28 cellular contexts compared by ENCODE assay signal in genomic region chr2:219566640-219567039, GRCh38. TPM values are rescaled to one million over a fixed set of nuclear protein-coding genes. Genes with fewer than 3 reads are reported as not detected.
A peak's percentile ranks its signal among the peaks of the same experiment; 100 is the strongest.
DNase-seq lines count a peak whose midpoint lies in the region; ATAC-seq, FAIRE-seq and TF ChIP-seq lines count a peak whose summit lies in the region.
"Had no signal": no experiment of that assay in that cellular context is flagged by ENCODE, and none has a peak within 500 bp of the region (broad histone marks: within the 10 kb centered on the region; RNA-seq: fewer than 3 reads in every experiment).

No MANE protein-coding gene starts in this region.

- H3K4me1 ChIP-seq in HepG2 (ENCODE audit: insufficient read depth, low read length) (peaks cover 46% of the 10 kb centered on the region), right lobe of liver (peaks cover 0 to 5% (median 1%) of the 10 kb centered on the region in 4 donors), IMR-90 (ENCODE audit: control insufficient read depth, insufficient read depth, low read length) (peaks cover 6% of the 10 kb centered on the region)

- H2BK5ac ChIP-seq in IMR-90 (ENCODE audit: low read depth, low read length, poor library complexity, severe bottlenecking), result no peak overlapping the region

- TF ChIP-seq EP300 in HepG2 (IDR thresholded peaks at IDR 0.05; ENCODE audit: low read depth in 2 of 2, low read length in 2 of 2) (no peak), HepG2 (CRISPR knock-in tag; IDR thresholded peaks at IDR 0.05; ENCODE audit: borderline replicate concordance) (no peak)

- no peaks in the 10 kb centered on the region for H3K9me3 Mint-ChIP-seq in nephron
- H3K9me3 Mint-ChIP-seq: CD4-positive, alpha-beta memory T cell; T-cell had no signal

- dilution Hi-C loops in IMR-90 (cut with HindIII; ENCODE audit: low sequenced_read_pairs, unreplicated experiment), result no loop called here

- no peak for FAIRE-seq in HepG2 (lab: Jason Lieb, UNC)
- FAIRE-seq: GM12878, RCC 7860 had no signal

- in situ Hi-C loops in HepG2 (cut with HindIII; ENCODE audit: extremely low pct_ligation_motif_present, low pct_unique_long_range_greater_than_20kb), result no loop called here
- in situ Hi-C loops in IMR-90 (cut with MboI; ENCODE audit: low sequenced_read_pairs), result no loop called here
- in situ Hi-C loops in KBM-7 (cut with MboI; ENCODE audit: low pct_unique_long_range_greater_than_20kb, low sequenced_read_pairs), result no loop called here

- H3K27me3 ChIP-seq in HepG2 (ENCODE audit: control insufficient read depth in 1 of 2, insufficient read depth in 2 of 2, low read length in 2 of 2) (no peaks in the 10 kb centered on the region), right lobe of liver (no peaks in the 10 kb centered on the region), IMR-90 (ENCODE audit: control insufficient read depth, insufficient read depth, low read length) (no peaks in the 10 kb centered on the region)
- H3K27me3 ChIP-seq: MG63, SJCRH30 had no signal

- no peak overlapping the region for H4K8ac ChIP-seq in IMR-90 (ENCODE audit: low read depth in 2 of 2, low read length in 2 of 2)

- BruUV-seq in HepG2 (replicated peaks; lab: Mats Ljungman, UMichigan) (no TSS peak), IMR-90 (replicated peaks; lab: Mats Ljungman, UMichigan) (no TSS peak)

- H3K4me1 Mint-ChIP-seq in nephron, result peaks cover 56% of the 10 kb centered on the region

- peaks cover 21% of the 10 kb centered on the region for H3K79me2 ChIP-seq in HepG2 (ENCODE audit: insufficient read depth, low read length)

- H3K9ac ChIP-seq in HepG2 (ENCODE audit: insufficient read depth, low read depth, low read length) (no peak overlapping the region), IMR-90 (ENCODE audit: low read depth, low read length) (no peak overlapping the region)
- H3K9ac ChIP-seq: GM23248 had no signal

- WGBS in HepG2 (ENCODE audit: low lambda C conversion rate), result 95% methylated on average over 11 of the region's 11 CpGs
- WGBS in right lobe of liver (ENCODE audit: insufficient coverage, low coverage, low lambda C conversion rate, missing lambda C conversion rate), result 80% methylated on average over 1 of the region's 11 CpGs
- WGBS in IMR-90 (ENCODE audit: extremely low coverage in 2 of 2, insufficient read length in 1 of 2), 2 experiments, result 98% methylated on average over 7 of the region's 11 CpGs; no CpG with 5 or more reads in 1 of the 2 experiments

- CTCF ChIA-PET in HepG2 (lab: Yijun Ruan, JAX; ENCODE audit: low intra/inter-chr PET ratio, low total read pairs) (interaction anchor here (1.3 kb wide), 1 partner anchor 25 kb away, joined by 4 read pairs; no protein-coding TSS in a partner anchor), IMR-90 (lab: Yijun Ruan, JAX) (no interaction called here)

- TF ChIP-seq RAD21 in HepG2 (CRISPR knock-in tag; IDR thresholded peaks at IDR 0.05) (no peak), IMR-90 (IDR thresholded peaks at IDR 0.05; ENCODE audit: low read length) (no peak)

- TF ChIP-seq CTCF in HepG2 (CRISPR knock-in tag; IDR thresholded peaks at IDR 0.05) (no peak), right lobe of liver (IDR thresholded peaks at IDR 0.05) (no peak), IMR-90 (conservative IDR thresholded peaks at IDR 0.05; ENCODE audit: low read depth, low read length) (no peak), nephron (IDR thresholded peaks at IDR 0.05; ENCODE audit: unreplicated experiment in 3 of 3) (no peak)

- DNase-seq in HepG2 (ENCODE audit: low spot score) (no peak), right lobe of liver (no peak), IMR-90 (no peak), head of caudate nucleus (no peak), KBM-7 (no peak)
- DNase-seq: C1 segment of cervical spinal cord, COR-L47, DMS79, EL, GDM1, GM23248, HCEC 1CT, KG1, MG63, NCI-H1105 treated with DMSO at 0.1 percent for 48 hours, NCI-H146, NCI-H1930, NCI-H2107, NCI-H524, NCI-H748 treated with DMSO at 0.1 percent for 48 hours, SJCRH30, T-cell had no signal

- H3K27ac Mint-ChIP-seq in nephron, result no peak overlapping the region
- H3K27ac Mint-ChIP-seq: CD4-positive, alpha-beta memory T cell; T-cell had no signal

- no peak overlapping the region for H3K4ac ChIP-seq in IMR-90 (ENCODE audit: low read depth, low read length)

- ATAC-seq in HepG2 (no peak), right lobe of liver (no peak), IMR-90 (ENCODE audit: low read depth) (no peak), GM18858 (IDR thresholded peaks at IDR 0.05; ENCODE audit: unreplicated experiment) (no peak)
- ATAC-seq: GM12878, T-cell had no signal

- H4K5ac ChIP-seq in IMR-90 (ENCODE audit: low read depth, low read length), result no peak overlapping the region

- no peak overlapping the region for H2BK20ac ChIP-seq in IMR-90 (ENCODE audit: low read depth, low read length)

- H2AFZ ChIP-seq in HepG2 (ENCODE audit: low read length) (no peak overlapping the region), IMR-90 (replicated peaks; ENCODE audit: low read length, poor library complexity) (no peak overlapping the region)
- H2AFZ ChIP-seq: GM23248 had no signal

- peaks cover 56% of the 10 kb centered on the region for H3K36me3 Mint-ChIP-seq in nephron (ENCODE audit: low read depth)
- H3K36me3 Mint-ChIP-seq: CD4-positive, alpha-beta memory T cell; T-cell had no signal

- H3K9me1 ChIP-seq in IMR-90 (ENCODE audit: insufficient read depth, low read length), result peaks cover 6% of the 10 kb centered on the region; the same call in 1 of the 2 replicates

- no peak overlapping the region for H3K14ac ChIP-seq in IMR-90 (replicated peaks; ENCODE audit: low read depth, low read length)

- no peak overlapping the region for H3K23ac ChIP-seq in IMR-90 (ENCODE audit: low read depth, low read length)

- H3K36me3 ChIP-seq in HepG2 (replicated peaks in 1 of 2; ENCODE audit: control insufficient read depth in 1 of 2, insufficient read depth in 2 of 2, low read length in 2 of 2), result peaks cover 20 to 50% of the 10 kb centered on the region in 2 experiments
- no peaks in the 10 kb centered on the region for H3K36me3 ChIP-seq in right lobe of liver
- H3K36me3 ChIP-seq in IMR-90 (ENCODE audit: control insufficient read depth, insufficient read depth, low read length), result peaks cover 26% of the 10 kb centered on the region

- no peak overlapping the region for H4K91ac ChIP-seq in IMR-90 (ENCODE audit: insufficient read depth, low read depth, low read length)

- H3K18ac ChIP-seq in IMR-90 (ENCODE audit: low read depth, low read length), result no peak overlapping the region

- no peak overlapping the region for H2BK15ac ChIP-seq in IMR-90 (ENCODE audit: low read depth, low read length)

- H3K4me2 ChIP-seq in HepG2 (ENCODE audit: low read depth, low read length) (no peak overlapping the region), IMR-90 (ENCODE audit: low read depth, low read length) (no peak overlapping the region)

- peaks cover 4% of the 10 kb centered on the region for H3K27me3 Mint-ChIP-seq in nephron (ENCODE audit: low read depth)

- peaks cover 9 to 18% of the 10 kb centered on the region in 2 experiments for H3K79me1 ChIP-seq in IMR-90 (ENCODE audit: low read depth in 1 of 2, low read length in 2 of 2)

- no peaks in the 10 kb centered on the region for H4K20me1 ChIP-seq in HepG2 (ENCODE audit: insufficient read depth, low read length)
- H4K20me1 ChIP-seq in IMR-90 (ENCODE audit: insufficient read depth, low read length), result peaks cover 8% of the 10 kb centered on the region; the same call in 1 of the 2 replicates

- peak overlapping the region; percentile 68 for H2AK9ac ChIP-seq in IMR-90 (replicated peaks; ENCODE audit: low read depth, low read length, poor library complexity)

- TF ChIP-seq POLR2A in HepG2 (IDR thresholded peaks at IDR 0.05; ENCODE audit: insufficient read depth in 1 of 2, low read depth in 2 of 2, low read length in 2 of 2), result no peak
- TF ChIP-seq POLR2A in right lobe of liver (IDR thresholded peaks at IDR 0.05), result no peak
- TF ChIP-seq POLR2A in IMR-90 (IDR thresholded peaks at IDR 0.05; ENCODE audit: low read depth, low read length), result no peak

- no peak overlapping the region for H3K4me3 ChIP-seq in HepG2 (replicated peaks in 1 of 3; ENCODE audit: insufficient read depth in 1 of 3, low read depth in 2 of 3, low read length in 3 of 3)
- H3K4me3 ChIP-seq in right lobe of liver, result no peak overlapping the region
- no peak overlapping the region for H3K4me3 ChIP-seq in IMR-90 (ENCODE audit: insufficient read depth, low read depth, low read length)
- H3K4me3 ChIP-seq: GM12878, GM23248, MG63, SJCRH30 had no signal

- H3K27ac ChIP-seq in HepG2 (ENCODE audit: extremely low read length, insufficient read depth, low read length), result no peak overlapping the region
- no peak overlapping the region for H3K27ac ChIP-seq in right lobe of liver
- no peak overlapping the region for H3K27ac ChIP-seq in IMR-90 (ENCODE audit: insufficient read depth, low read length)
- H3K27ac ChIP-seq: GM23248, SJCRH30 had no signal

- POLR2A ChIA-PET in HepG2 (lab: Yijun Ruan, JAX) (interaction anchor here (1.0 to 2.6 kb wide), 5 partner anchors 10 to 31 kb away, joined by 3 to 20 read pairs (median 4); partner anchors contain the start of genes CHPF, STK11IP and TMEM198), IMR-90 (lab: Charles Lee; ENCODE audit: unreplicated experiment) (no interaction called here)

- H2BK120ac ChIP-seq in IMR-90 (ENCODE audit: low read depth, low read length), result no peak overlapping the region

- intact Hi-C loops in HepG2 (cut with micrococcal nuclease; ENCODE audit: unreplicated experiment) (no loop called here), right lobe of liver (cut with DNase I) (no loop called here), IMR-90 (cut with micrococcal nuclease) (no loop called here), head of caudate nucleus (cut with DNase I) (no loop called here)

- no peak overlapping the region for H3K56ac ChIP-seq in IMR-90 (ENCODE audit: extremely low read depth, insufficient read depth, low read length)

- H3K4me3 Mint-ChIP-seq in nephron, result peak overlapping the region in 2 of 3 experiments; percentile 46 to 52
- H3K4me3 Mint-ChIP-seq: CD4-positive, alpha-beta memory T cell; T-cell had no signal

- H3K9me3 ChIP-seq in HepG2 (ENCODE audit: low read length) (no peaks in the 10 kb centered on the region), right lobe of liver (no peaks in the 10 kb centered on the region), IMR-90 (ENCODE audit: control insufficient read depth, insufficient read depth, low read length) (no peaks in the 10 kb centered on the region)
- H3K9me3 ChIP-seq: MG63, SJCRH30 had no signal

- H2AK5ac ChIP-seq in IMR-90 (ENCODE audit: low read depth, low read length), result no peak overlapping the region

RNA-seq across cellular contexts. Expression of gene OBSL1, which starts 4.7 kb away (rescaled TPM):
- 65.4 and 86.7 TPM in 2 replicates for total RNA-seq in HepG2 (2016; rRNA removed; fragmentation: Illumina TruSeq; extraction: Trizol)
- 17.5 and 19.8 TPM in 2 replicates for total RNA-seq in HepG2 (2016; cell fraction: cytosol; rRNA removed; fragmentation: Illumina TruSeq; extraction: Trizol; ENCODE audit: low read depth)
- total RNA-seq in HepG2 (2016; cell fraction: insoluble cytoplasmic fraction; rRNA removed; fragmentation: Illumina TruSeq; extraction: Trizol), result 54.2 and 89.3 TPM in 2 replicates
- total RNA-seq in HepG2 (2016; cell fraction: membrane; rRNA removed; fragmentation: Illumina TruSeq; extraction: Trizol), result 30.2 and 34.7 TPM in 2 replicates
- 65.9 and 71.3 TPM in 2 replicates for total RNA-seq in HepG2 (2016; cell fraction: nucleus; rRNA removed; fragmentation: Illumina TruSeq; extraction: Trizol)
- polyA plus RNA-seq in HepG2 (2011; rRNA removed), result 218 and 229 TPM in 2 replicates
- 176 and 256 TPM in 2 replicates for polyA plus RNA-seq in HepG2 (2011; cell fraction: cytosol; rRNA removed)
- polyA plus RNA-seq in HepG2 (2011; cell fraction: nucleus; rRNA removed), result 886 and 1,174 TPM in 2 replicates
- 161 and 176 TPM in 2 replicates for polyA plus RNA-seq in HepG2 (2012)
- 10.0 and 11.3 TPM in 2 replicates for polyA plus RNA-seq in HepG2 (2016; cell fraction: cytosol; fragmentation: Illumina TruSeq; extraction: Trizol; ENCODE audit: low read depth)
- 66.1 and 91.2 TPM in 2 replicates for polyA plus RNA-seq in HepG2 (2016; cell fraction: insoluble cytoplasmic fraction; fragmentation: Illumina TruSeq; extraction: Trizol; ENCODE audit: low read depth)
- 22.2 and 25.7 TPM in 2 replicates for polyA plus RNA-seq in HepG2 (2016; cell fraction: membrane; fragmentation: Illumina TruSeq; extraction: Trizol; ENCODE audit: low read depth)
- 147 and 161 TPM in 2 replicates for polyA plus RNA-seq in HepG2 (2016; cell fraction: nucleus; fragmentation: Illumina TruSeq; extraction: Trizol; ENCODE audit: insufficient read depth, low read depth)
- polyA minus RNA-seq in HepG2 (2011; rRNA and poly(A)+ RNA removed; ENCODE audit: low replicate concordance), result 27.0 and 477 TPM in 2 replicates
- 210 and 260 TPM in 2 replicates for polyA minus RNA-seq in HepG2 (2011; cell fraction: cytosol; rRNA and poly(A)+ RNA removed)
- polyA minus RNA-seq in HepG2 (2011; cell fraction: nucleus; rRNA and poly(A)+ RNA removed), result 189 and 199 TPM in 2 replicates
- total RNA-seq in right lobe of liver, result 10 to 100 TPM; 27.0 to 42.5 (median 39.4) TPM
- 21.4 and 21.5 TPM in 2 replicates for total RNA-seq in IMR-90 (2012; rRNA removed)
- 51.2 and 51.8 TPM in 2 replicates for polyA plus RNA-seq in IMR-90 (2012; rRNA removed)
- 55.5 and 61.7 TPM in 2 replicates for polyA plus RNA-seq in IMR-90 (2012; cell fraction: cytosol; rRNA removed)
- 203 and 301 TPM in 2 replicates for polyA plus RNA-seq in IMR-90 (2012; cell fraction: nucleus; rRNA removed; ENCODE audit: low replicate concordance)
- polyA plus RNA-seq: CD4-positive, alpha-beta memory T cell had no signal

RNA-seq across cellular contexts. Expression of gene INHA, which starts 5.5 kb away (rescaled TPM):
- total RNA-seq in HepG2 (2016; rRNA removed; fragmentation: Illumina TruSeq; extraction: Trizol) (1.9 and 4.1 TPM in 2 replicates), right lobe of liver (not detected), IMR-90 (2012; rRNA removed) (not detected in 2 replicates)
- total RNA-seq in HepG2 (2016; cell fraction: cytosol; rRNA removed; fragmentation: Illumina TruSeq; extraction: Trizol; ENCODE audit: low read depth), result 3.4 and 4.1 TPM in 2 replicates
- total RNA-seq in HepG2 (2016; cell fraction: insoluble cytoplasmic fraction; rRNA removed; fragmentation: Illumina TruSeq; extraction: Trizol), result 2.5 and 3.2 TPM in 2 replicates
- 3.4 and 5.3 TPM in 2 replicates for total RNA-seq in HepG2 (2016; cell fraction: membrane; rRNA removed; fragmentation: Illumina TruSeq; extraction: Trizol)
- total RNA-seq in HepG2 (2016; cell fraction: nucleus; rRNA removed; fragmentation: Illumina TruSeq; extraction: Trizol), result 2.0 and 3.3 TPM in 2 replicates
- polyA plus RNA-seq in HepG2 (2011; rRNA removed) (15.2 and 23.1 TPM in 2 replicates), IMR-90 (2012; rRNA removed) (0.80 and 0.96 TPM in 2 replicates)
- polyA plus RNA-seq in HepG2 (2011; cell fraction: cytosol; rRNA removed), result 13.0 and 22.2 TPM in 2 replicates
- polyA plus RNA-seq in HepG2 (2011; cell fraction: nucleus; rRNA removed), result 28.4 and 35.0 TPM in 2 replicates
- 11.4 and 17.5 TPM in 2 replicates for polyA plus RNA-seq in HepG2 (2012)
- 3.1 and 3.7 TPM in 2 replicates for polyA plus RNA-seq in HepG2 (2016; cell fraction: cytosol; fragmentation: Illumina TruSeq; extraction: Trizol; ENCODE audit: low read depth)
- 2.1 TPM in 2 replicates for polyA plus RNA-seq in HepG2 (2016; cell fraction: insoluble cytoplasmic fraction; fragmentation: Illumina TruSeq; extraction: Trizol; ENCODE audit: low read depth)
- polyA plus RNA-seq in HepG2 (2016; cell fraction: membrane; fragmentation: Illumina TruSeq; extraction: Trizol; ENCODE audit: low read depth), result 3.5 and 4.5 TPM in 2 replicates
- polyA plus RNA-seq in HepG2 (2016; cell fraction: nucleus; fragmentation: Illumina TruSeq; extraction: Trizol; ENCODE audit: insufficient read depth, low read depth), result 3.6 and 4.6 TPM in 2 replicates
- polyA minus RNA-seq in HepG2 (2011; rRNA and poly(A)+ RNA removed; ENCODE audit: low replicate concordance), result 1.0 and 25.1 TPM in 2 replicates
- 5.1 and 5.8 TPM in 2 replicates for polyA minus RNA-seq in HepG2 (2011; cell fraction: cytosol; rRNA and poly(A)+ RNA removed)
- polyA minus RNA-seq in HepG2 (2011; cell fraction: nucleus; rRNA and poly(A)+ RNA removed), result 2.3 and 2.6 TPM in 2 replicates
- 0.16 and 0.26 TPM in 2 replicates for polyA plus RNA-seq in IMR-90 (2012; cell fraction: cytosol; rRNA removed)
- polyA plus RNA-seq in IMR-90 (2012; cell fraction: nucleus; rRNA removed; ENCODE audit: low replicate concordance), result 5.6 and 14.6 TPM in 2 replicates
- total RNA-seq: A172; CD4-positive, alpha-beta memory T cell; GM12878 had no signal
- polyA plus RNA-seq: CD4-positive, alpha-beta memory T cell; GM12878 had no signal

RNA-seq across cellular contexts. Expression of gene TMEM198, which starts 22.8 kb away (rescaled TPM):
- total RNA-seq in HepG2 (2016; rRNA removed; fragmentation: Illumina TruSeq; extraction: Trizol) (11.6 and 17.3 TPM in 2 replicates), right lobe of liver (1 to 10 TPM in 5 of 6 experiments, under 1 TPM in 1; 0.68 to 3.2 (median 1.2) TPM), IMR-90 (2012; rRNA removed) (under 0.01 and 0.18 TPM in 2 replicates)
- 12.3 and 16.3 TPM in 2 replicates for total RNA-seq in HepG2 (2016; cell fraction: cytosol; rRNA removed; fragmentation: Illumina TruSeq; extraction: Trizol; ENCODE audit: low read depth)
- 10.7 and 17.8 TPM in 2 replicates for total RNA-seq in HepG2 (2016; cell fraction: insoluble cytoplasmic fraction; rRNA removed; fragmentation: Illumina TruSeq; extraction: Trizol)
- total RNA-seq in HepG2 (2016; cell fraction: membrane; rRNA removed; fragmentation: Illumina TruSeq; extraction: Trizol), result 26.8 and 32.4 TPM in 2 replicates
- total RNA-seq in HepG2 (2016; cell fraction: nucleus; rRNA removed; fragmentation: Illumina TruSeq; extraction: Trizol), result 9.3 and 11.7 TPM in 2 replicates
- polyA plus RNA-seq in HepG2 (2011; rRNA removed) (23.5 and 40.8 TPM in 2 replicates), IMR-90 (2012; rRNA removed) (2.2 and 3.0 TPM in 2 replicates)
- polyA plus RNA-seq in HepG2 (2011; cell fraction: cytosol; rRNA removed), result 43.6 and 52.1 TPM in 2 replicates
- polyA plus RNA-seq in HepG2 (2011; cell fraction: nucleus; rRNA removed), result 61.3 and 68.7 TPM in 2 replicates
- 41.3 and 49.8 TPM in 2 replicates for polyA plus RNA-seq in HepG2 (2012)
- 16.5 and 21.1 TPM in 2 replicates for polyA plus RNA-seq in HepG2 (2016; cell fraction: cytosol; fragmentation: Illumina TruSeq; extraction: Trizol; ENCODE audit: low read depth)
- 12.8 and 14.5 TPM in 2 replicates for polyA plus RNA-seq in HepG2 (2016; cell fraction: insoluble cytoplasmic fraction; fragmentation: Illumina TruSeq; extraction: Trizol; ENCODE audit: low read depth)
- 27.9 and 28.1 TPM in 2 replicates for polyA plus RNA-seq in HepG2 (2016; cell fraction: membrane; fragmentation: Illumina TruSeq; extraction: Trizol; ENCODE audit: low read depth)
- 17.1 and 19.3 TPM in 2 replicates for polyA plus RNA-seq in HepG2 (2016; cell fraction: nucleus; fragmentation: Illumina TruSeq; extraction: Trizol; ENCODE audit: insufficient read depth, low read depth)
- polyA minus RNA-seq in HepG2 (2011; rRNA and poly(A)+ RNA removed; ENCODE audit: low replicate concordance), result 2.1 and 67.2 TPM in 2 replicates
- 26.3 and 28.6 TPM in 2 replicates for polyA minus RNA-seq in HepG2 (2011; cell fraction: cytosol; rRNA and poly(A)+ RNA removed)
- 12.9 and 13.6 TPM in 2 replicates for polyA minus RNA-seq in HepG2 (2011; cell fraction: nucleus; rRNA and poly(A)+ RNA removed)
- 0.81 and 1.3 TPM in 2 replicates for polyA plus RNA-seq in IMR-90 (2012; cell fraction: cytosol; rRNA removed)
- 20.2 and 40.5 TPM in 2 replicates for polyA plus RNA-seq in IMR-90 (2012; cell fraction: nucleus; rRNA removed; ENCODE audit: low replicate concordance)
- polyA plus RNA-seq: CD4-positive, alpha-beta memory T cell had no signal

RNA-seq across cellular contexts. Expression of gene CHPF, which starts 23.0 kb away (rescaled TPM):
- total RNA-seq in HepG2 (2016; rRNA removed; fragmentation: Illumina TruSeq; extraction: Trizol) (34.7 and 79.6 TPM in 2 replicates), right lobe of liver (100 to 1,000 TPM in 2 of 6 experiments, 10 to 100 TPM in 4; 33.2 to 183 (median 39.6) TPM), IMR-90 (2012; rRNA removed) (24.0 and 27.2 TPM in 2 replicates)
- 21.6 and 22.1 TPM in 2 replicates for total RNA-seq in HepG2 (2016; cell fraction: cytosol; rRNA removed; fragmentation: Illumina TruSeq; extraction: Trizol; ENCODE audit: low read depth)
- 36.0 and 80.8 TPM in 2 replicates for total RNA-seq in HepG2 (2016; cell fraction: insoluble cytoplasmic fraction; rRNA removed; fragmentation: Illumina TruSeq; extraction: Trizol)
- 42.0 and 50.0 TPM in 2 replicates for total RNA-seq in HepG2 (2016; cell fraction: membrane; rRNA removed; fragmentation: Illumina TruSeq; extraction: Trizol)
- total RNA-seq in HepG2 (2016; cell fraction: nucleus; rRNA removed; fragmentation: Illumina TruSeq; extraction: Trizol), result 65.5 and 76.8 TPM in 2 replicates
- polyA plus RNA-seq in HepG2 (2011; rRNA removed) (111 and 171 TPM in 2 replicates), IMR-90 (2012; rRNA removed) (115 and 147 TPM in 2 replicates)
- polyA plus RNA-seq in HepG2 (2011; cell fraction: cytosol; rRNA removed), result 120 and 244 TPM in 2 replicates
- polyA plus RNA-seq in HepG2 (2011; cell fraction: nucleus; rRNA removed), result 203 and 211 TPM in 2 replicates
- 115 and 161 TPM in 2 replicates for polyA plus RNA-seq in HepG2 (2012)
- polyA plus RNA-seq in HepG2 (2016; cell fraction: cytosol; fragmentation: Illumina TruSeq; extraction: Trizol; ENCODE audit: low read depth), result 21.7 and 22.6 TPM in 2 replicates
- polyA plus RNA-seq in HepG2 (2016; cell fraction: insoluble cytoplasmic fraction; fragmentation: Illumina TruSeq; extraction: Trizol; ENCODE audit: low read depth), result 45.9 and 55.3 TPM in 2 replicates
- polyA plus RNA-seq in HepG2 (2016; cell fraction: membrane; fragmentation: Illumina TruSeq; extraction: Trizol; ENCODE audit: low read depth), result 40.5 and 41.4 TPM in 2 replicates
- 139 and 143 TPM in 2 replicates for polyA plus RNA-seq in HepG2 (2016; cell fraction: nucleus; fragmentation: Illumina TruSeq; extraction: Trizol; ENCODE audit: insufficient read depth, low read depth)
- 12.1 and 292 TPM in 2 replicates for polyA minus RNA-seq in HepG2 (2011; rRNA and poly(A)+ RNA removed; ENCODE audit: low replicate concordance)
- polyA minus RNA-seq in HepG2 (2011; cell fraction: cytosol; rRNA and poly(A)+ RNA removed), result 137 and 143 TPM in 2 replicates
- 45.4 and 47.0 TPM in 2 replicates for polyA minus RNA-seq in HepG2 (2011; cell fraction: nucleus; rRNA and poly(A)+ RNA removed)
- polyA plus RNA-seq in IMR-90 (2012; cell fraction: cytosol; rRNA removed), result 108 and 204 TPM in 2 replicates
- 37.3 and 118 TPM in 2 replicates for polyA plus RNA-seq in IMR-90 (2012; cell fraction: nucleus; rRNA removed; ENCODE audit: low replicate concordance)

RNA-seq across cellular contexts. Expression of gene STK11IP, which starts 31.0 kb away (rescaled TPM):
- 5.6 and 12.8 TPM in 2 replicates for total RNA-seq in HepG2 (2016; rRNA removed; fragmentation: Illumina TruSeq; extraction: Trizol)
- 3.5 and 4.7 TPM in 2 replicates for total RNA-seq in HepG2 (2016; cell fraction: cytosol; rRNA removed; fragmentation: Illumina TruSeq; extraction: Trizol; ENCODE audit: low read depth)
- total RNA-seq in HepG2 (2016; cell fraction: insoluble cytoplasmic fraction; rRNA removed; fragmentation: Illumina TruSeq; extraction: Trizol), result 5.0 and 14.2 TPM in 2 replicates
- 2.7 and 3.2 TPM in 2 replicates for total RNA-seq in HepG2 (2016; cell fraction: membrane; rRNA removed; fragmentation: Illumina TruSeq; extraction: Trizol)
- 20.7 and 21.9 TPM in 2 replicates for total RNA-seq in HepG2 (2016; cell fraction: nucleus; rRNA removed; fragmentation: Illumina TruSeq; extraction: Trizol)
- 24.0 and 30.2 TPM in 2 replicates for polyA plus RNA-seq in HepG2 (2011; rRNA removed)
- polyA plus RNA-seq in HepG2 (2011; cell fraction: cytosol; rRNA removed), result 5.6 and 8.5 TPM in 2 replicates
- 272 and 337 TPM in 2 replicates for polyA plus RNA-seq in HepG2 (2011; cell fraction: nucleus; rRNA removed)
- 18.1 and 20.5 TPM in 2 replicates for polyA plus RNA-seq in HepG2 (2012)
- 0.70 and 0.72 TPM in 2 replicates for polyA plus RNA-seq in HepG2 (2016; cell fraction: cytosol; fragmentation: Illumina TruSeq; extraction: Trizol; ENCODE audit: low read depth)
- polyA plus RNA-seq in HepG2 (2016; cell fraction: insoluble cytoplasmic fraction; fragmentation: Illumina TruSeq; extraction: Trizol; ENCODE audit: low read depth), result 3.7 and 5.6 TPM in 2 replicates
- polyA plus RNA-seq in HepG2 (2016; cell fraction: membrane; fragmentation: Illumina TruSeq; extraction: Trizol; ENCODE audit: low read depth), result 1.2 TPM in 2 replicates
- 44.8 and 52.7 TPM in 2 replicates for polyA plus RNA-seq in HepG2 (2016; cell fraction: nucleus; fragmentation: Illumina TruSeq; extraction: Trizol; ENCODE audit: insufficient read depth, low read depth)
- polyA minus RNA-seq in HepG2 (2011; rRNA and poly(A)+ RNA removed; ENCODE audit: low replicate concordance), result 23.0 and 45.7 TPM in 2 replicates
- 8.2 and 10.4 TPM in 2 replicates for polyA minus RNA-seq in HepG2 (2011; cell fraction: cytosol; rRNA and poly(A)+ RNA removed)
- polyA minus RNA-seq in HepG2 (2011; cell fraction: nucleus; rRNA and poly(A)+ RNA removed), result 52.1 and 52.7 TPM in 2 replicates
- 10 to 100 TPM in 1 of 6 experiments, 1 to 10 TPM in 5; 3.6 to 10.8 (median 6.6) TPM for total RNA-seq in right lobe of liver
- total RNA-seq in IMR-90 (2012; rRNA removed), result 6.7 and 19.7 TPM in 2 replicates
- 14.5 and 22.4 TPM in 2 replicates for polyA plus RNA-seq in IMR-90 (2012; rRNA removed)
- 6.4 and 7.1 TPM in 2 replicates for polyA plus RNA-seq in IMR-90 (2012; cell fraction: cytosol; rRNA removed)
- polyA plus RNA-seq in IMR-90 (2012; cell fraction: nucleus; rRNA removed; ENCODE audit: low replicate concordance), result 83.5 and 203 TPM in 2 replicates
